8 cellular contexts compared by ENCODE assay signal in genomic region chrY:13704039-13704930, GRCh38. TPM values are rescaled to one million over a fixed set of nuclear protein-coding genes. Genes with fewer than 3 reads are reported as not detected.
DNase-seq lines count a peak whose midpoint lies in the region; ATAC-seq and TF ChIP-seq lines count a peak whose summit lies in the region.

No MANE protein-coding gene starts in this region.

- no CpG with 5 or more reads among the region's 32 CpGs for WGBS in suprapubic skin

- ATAC-seq in activated B cell treated with CpG ODN at 0.5 μM for 24 hours (ENCODE audit: low read depth) (peak; percentile 47), GM19023 (IDR thresholded peaks at IDR 0.05; ENCODE audit: unreplicated experiment) (no peak)

- in situ Hi-C loops in GM13976 (cut with MboI; ENCODE audit: low sequenced_read_pairs, unreplicated experiment), result no loop called here

- H3K4me1 Mint-ChIP-seq in activated T-cell treated with anti-CD3 and anti-CD28 coated beads, Interleukin-2, amount 50 U/mL, for 24 hours (ENCODE audit: low read depth), result no peaks in the 10 kb centered on the region
- H3K4me1 Mint-ChIP-seq in activated B cell treated with CpG ODN at 0.5 μM for 24 hours, result peaks cover 24% of the 10 kb centered on the region
- peaks cover 2% of the 10 kb centered on the region for H3K4me1 Mint-ChIP-seq in glutamatergic neuron (ENCODE audit: low read depth, unreplicated experiment)

- H3K4me1 ChIP-seq in suprapubic skin, result peaks cover 7% of the 10 kb centered on the region

- H3K27ac ChIP-seq in suprapubic skin, result peak overlapping the region; percentile 95

- DNase-seq in activated T-cell treated with anti-CD3 and anti-CD28 coated beads for 48 hours (ENCODE audit: low read depth), result peak; percentile 2
- no peak for DNase-seq in activated T-cell treated with anti-CD3 and anti-CD28 coated beads, Interleukin-2, amount 50 U/mL, for 24 hours
- DNase-seq in activated B cell treated with CpG ODN at 0.5 μM for 24 hours, result peak; percentile 39
- DNase-seq in glutamatergic neuron, result peak; percentile 27
- no peak for DNase-seq in suprapubic skin (ENCODE audit: low spot score in 2 of 2)
- DNase-seq in DMS 273 treated with DMSO at 0.1 percent for 48 hours (lab: John Stamatoyannopoulos, UW), result no peak
- no peak for DNase-seq in GM13976 (ENCODE audit: low spot score)

- H3K9me3 ChIP-seq in suprapubic skin, result no peaks in the 10 kb centered on the region

- H3K9me3 Mint-ChIP-seq in activated T-cell treated with anti-CD3 and anti-CD28 coated beads, Interleukin-2, amount 50 U/mL, for 24 hours, result no peaks in the 10 kb centered on the region
- H3K9me3 Mint-ChIP-seq in activated B cell treated with CpG ODN at 0.5 μM for 24 hours (no peaks in the 10 kb centered on the region), glutamatergic neuron (ENCODE audit: unreplicated experiment) (peaks cover 10% of the 10 kb centered on the region)

- no peak for TF ChIP-seq POLR2A in suprapubic skin (IDR thresholded peaks at IDR 0.05)

- H3K27me3 ChIP-seq in suprapubic skin, result no peaks in the 10 kb centered on the region

- H3K4me3 Mint-ChIP-seq in activated T-cell treated with anti-CD3 and anti-CD28 coated beads, Interleukin-2, amount 50 U/mL, for 24 hours, result no peak overlapping the region
- H3K4me3 Mint-ChIP-seq in activated B cell treated with CpG ODN at 0.5 μM for 24 hours (peak overlapping the region; percentile 95), glutamatergic neuron (ENCODE audit: unreplicated experiment) (peak overlapping the region; percentile 96)

- POLR2A ChIA-PET in activated B cell treated with CpG ODN at 0.5 μM for 24 hours (lab: Charles Lee), result interaction anchor here (0.9 to 3.1 kb wide), 7 partner anchors 47 to 880 kb away, joined by 5 to 20 read pairs (median 7); partner anchors contain the start of genes DDX3Y and UTY

- peak overlapping the region; percentile 55 for H3K4me3 ChIP-seq in suprapubic skin

- CTCF ChIA-PET in activated B cell treated with CpG ODN at 0.5 μM for 24 hours (lab: Charles Lee), result no interaction called here

- H3K27ac Mint-ChIP-seq in activated T-cell treated with anti-CD3 and anti-CD28 coated beads, Interleukin-2, amount 50 U/mL, for 24 hours, result no peak overlapping the region
- peak overlapping the region; percentile 96 for H3K27ac Mint-ChIP-seq in activated B cell treated with CpG ODN at 0.5 μM for 24 hours
- H3K27ac Mint-ChIP-seq in glutamatergic neuron (ENCODE audit: unreplicated experiment), result peak overlapping the region; percentile 94

- intact Hi-C loops in activated B cell treated with CpG ODN at 0.5 μM for 24 hours (cut with micrococcal nuclease), result loop anchor here (1.0 to 5.0 kb wide), 2 partner anchors 638 to 1042 kb away; no protein-coding TSS in a partner anchor

- H3K36me3 Mint-ChIP-seq in activated T-cell treated with anti-CD3 and anti-CD28 coated beads, Interleukin-2, amount 50 U/mL, for 24 hours (ENCODE audit: low read depth), result no peaks in the 10 kb centered on the region
- H3K36me3 Mint-ChIP-seq in activated B cell treated with CpG ODN at 0.5 μM for 24 hours (ENCODE audit: low read depth) (peaks cover 8% of the 10 kb centered on the region), glutamatergic neuron (ENCODE audit: unreplicated experiment) (no peaks in the 10 kb centered on the region)

- H3K36me3 ChIP-seq in suprapubic skin, result no peaks in the 10 kb centered on the region

- no peaks in the 10 kb centered on the region for H3K27me3 Mint-ChIP-seq in activated T-cell treated with anti-CD3 and anti-CD28 coated beads, Interleukin-2, amount 50 U/mL, for 24 hours
- no peaks in the 10 kb centered on the region for H3K27me3 Mint-ChIP-seq in activated B cell treated with CpG ODN at 0.5 μM for 24 hours
- H3K27me3 Mint-ChIP-seq in glutamatergic neuron (ENCODE audit: unreplicated experiment), result no peaks in the 10 kb centered on the region

- TF ChIP-seq CTCF in activated B cell treated with CpG ODN at 0.5 μM for 24 hours (IDR thresholded peaks at IDR 0.05) (no peak), glutamatergic neuron (IDR thresholded peaks at IDR 0.05; ENCODE audit: partially characterized antibody, unreplicated experiment) (no peak), suprapubic skin (IDR thresholded peaks at IDR 0.05) (no peak), GM13976 (IDR thresholded peaks at IDR 0.05; ENCODE audit: borderline replicate concordance, control extremely low read depth, extremely low read depth, insufficient read depth, missing control alignments) (no peak)

- no peak for TF ChIP-seq EP300 in suprapubic skin (IDR thresholded peaks at IDR 0.05)

RNA-seq across cellular contexts. Expression of gene TMSB4Y, which starts 0.6 kb away (rescaled TPM):
- 3.6 and 5.3 TPM in 2 replicates for total RNA-seq in activated B cell treated with CpG ODN at 0.5 μM for 24 hours
- 6.6 TPM for total RNA-seq in glutamatergic neuron (ENCODE audit: unreplicated experiment)
- 1 to 10 TPM in 1 of 4 donors, under 1 TPM in 1, not detected in 2; 0.86 to 1.7 TPM for total RNA-seq in suprapubic skin

Comparison
In these comparisons a context has a peak if more than half of its experiments do, and no peak if none do; other contexts are left out.
1. DNase-seq: peak in activated T-cell treated with anti-CD3 and anti-CD28 coated beads for 48 hours (single experiment), activated B cell treated with CpG ODN at 0.5 μM for 24 hours (single experiment) and glutamatergic neuron (single experiment); none in activated T-cell treated with anti-CD3 and anti-CD28 coated beads, Interleukin-2, amount 50 U/mL, for 24 hours (single experiment), suprapubic skin (0 of 2), DMS 273 treated with DMSO at 0.1 percent for 48 hours (single experiment) and GM13976 (single experiment).